25 cellular contexts compared by ENCODE assay signal in the genomic region with DNA sequence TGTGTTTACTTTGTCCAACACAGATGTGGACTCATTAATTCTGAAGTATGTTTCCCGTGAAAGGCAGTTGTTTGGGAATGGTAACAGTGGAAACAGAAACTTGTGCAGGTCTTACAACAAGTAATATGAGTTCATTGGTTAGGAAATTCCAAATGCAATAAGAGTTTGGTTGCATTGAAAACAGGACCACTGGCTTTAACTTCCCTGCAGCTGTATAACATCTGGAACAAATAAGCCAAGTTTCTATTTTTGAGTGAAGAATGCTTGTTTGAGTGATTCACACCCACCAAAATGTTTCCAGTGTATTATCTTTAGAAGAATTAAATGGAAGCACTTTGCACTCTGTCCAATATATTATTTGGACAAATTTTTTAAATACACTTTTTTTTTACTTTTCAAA.
"Had no signal": no experiment of that assay in that cellular context is flagged by ENCODE, and none has a peak within 500 bp of the region (broad histone marks: within the 10 kb centered on the region; RNA-seq: fewer than 3 reads in every experiment).

No MANE protein-coding gene starts in this region.

- H3K9ac ChIP-seq: neural progenitor cell had no signal

- H3K4me3 ChIP-seq: coronary artery, gastroesophageal sphincter, heart right ventricle, lower lobe of right lung, neural progenitor cell, spleen, thyroid gland, upper lobe of right lung had no signal

- H3K9me3 ChIP-seq: gastroesophageal sphincter, heart right ventricle, lower lobe of right lung, spleen, thyroid gland, upper lobe of right lung had no signal

- ATAC-seq: activated T-helper 17 cell treated with anti-CD3 and anti-CD28 coated beads, Interleukin-2, amount 50 U/mL, for 72 hours; gastroesophageal sphincter; heart right ventricle; left colon; lower lobe of right lung; stimulated activated naive CD8-positive, alpha-beta T cell treated with anti-CD3 and anti-CD28 coated beads, Interleukin-15, Interleukin-2, amounts not matched to agents 100 U/mL and 50 U/mL, for 24 hours; upper lobe of right lung had no signal

- DNase-seq: activated CD4-positive, alpha-beta T cell treated with anti-CD3 and anti-CD28 coated beads for 1 hour; activated CD4-positive, alpha-beta T cell treated with anti-CD3 and anti-CD28 coated beads, Interleukin-2, amount 50 U/mL, for 1 hour; activated CD8-positive, alpha-beta memory T cell treated with anti-CD3 and anti-CD28 coated beads for 24 hours; activated CD8-positive, alpha-beta memory T cell treated with anti-CD3 and anti-CD28 coated beads, Interleukin-2, amount 50 U/mL, for 4 hours; activated naive CD4-positive, alpha-beta T cell; activated T-cell treated with anti-CD3 and anti-CD28 coated beads, Interleukin-2, amount 50 U/mL, for 24 hours; endodermal cell; heart right ventricle; left colon; lower lobe of right lung; naive B cell; posterior cingulate gyrus; retina; spleen; stimulated activated CD4-positive, alpha-beta T cell treated with anti-CD3 and anti-CD28 coated beads, Interleukin-4, amount 100 ng/mL, for 1 hour; stimulated activated naive CD8-positive, alpha-beta T cell treated with anti-CD3 and anti-CD28 coated beads, Interleukin-15, Interleukin-2, amounts not matched to agents 100 U/mL and 50 U/mL, for 24 hours; T-helper 9 cell; thyroid gland; upper lobe of right lung had no signal

- H3K4me1 Mint-ChIP-seq: activated T-helper 17 cell treated with anti-CD3 and anti-CD28 coated beads, Interleukin-2, amount 50 U/mL, for 72 hours; endodermal cell; naive B cell; neural progenitor cell had no signal

- H3K4me3 Mint-ChIP-seq: activated naive CD8-positive, alpha-beta T cell; activated T-cell treated with anti-CD3 and anti-CD28 coated beads, Interleukin-2, amount 50 U/mL, for 24 hours; activated T-helper 17 cell treated with anti-CD3 and anti-CD28 coated beads, Interleukin-2, amount 50 U/mL, for 72 hours; endodermal cell; naive B cell; neural progenitor cell had no signal

- H3K27me3 ChIP-seq: gastroesophageal sphincter, neural progenitor cell, spleen, thyroid gland, upper lobe of right lung had no signal

- H3K27me3 Mint-ChIP-seq: activated naive CD8-positive, alpha-beta T cell had no signal

- H3K27ac Mint-ChIP-seq: activated naive CD8-positive, alpha-beta T cell; activated T-cell treated with anti-CD3 and anti-CD28 coated beads, Interleukin-2, amount 50 U/mL, for 24 hours; activated T-helper 17 cell treated with anti-CD3 and anti-CD28 coated beads, Interleukin-2, amount 50 U/mL, for 72 hours; endodermal cell; naive B cell; neural progenitor cell had no signal

- H3K4me1 ChIP-seq: gastroesophageal sphincter, heart right ventricle, lower lobe of right lung, neural progenitor cell, spleen, thyroid gland, upper lobe of right lung had no signal

- H3K36me3 ChIP-seq: gastroesophageal sphincter, heart right ventricle, lower lobe of right lung, neural progenitor cell, spleen, thyroid gland, upper lobe of right lung had no signal

- H3K27ac ChIP-seq: coronary artery, epithelial cell of prostate, gastroesophageal sphincter, heart right ventricle, lower lobe of right lung, neural progenitor cell, spleen, thyroid gland, upper lobe of right lung had no signal

- H3K4me2 ChIP-seq: neural progenitor cell had no signal

- H2AFZ ChIP-seq: neural progenitor cell had no signal

- H3K9me3 Mint-ChIP-seq: activated T-cell treated with anti-CD3 and anti-CD28 coated beads, Interleukin-2, amount 50 U/mL, for 24 hours; activated T-helper 17 cell treated with anti-CD3 and anti-CD28 coated beads, Interleukin-2, amount 50 U/mL, for 72 hours; endodermal cell; neural progenitor cell had no signal

- H3K36me3 Mint-ChIP-seq: activated naive CD8-positive, alpha-beta T cell; naive B cell; neural progenitor cell had no signal
